Comparison of ENCODE assay signal across 23 cellular contexts in the genomic region with DNA sequence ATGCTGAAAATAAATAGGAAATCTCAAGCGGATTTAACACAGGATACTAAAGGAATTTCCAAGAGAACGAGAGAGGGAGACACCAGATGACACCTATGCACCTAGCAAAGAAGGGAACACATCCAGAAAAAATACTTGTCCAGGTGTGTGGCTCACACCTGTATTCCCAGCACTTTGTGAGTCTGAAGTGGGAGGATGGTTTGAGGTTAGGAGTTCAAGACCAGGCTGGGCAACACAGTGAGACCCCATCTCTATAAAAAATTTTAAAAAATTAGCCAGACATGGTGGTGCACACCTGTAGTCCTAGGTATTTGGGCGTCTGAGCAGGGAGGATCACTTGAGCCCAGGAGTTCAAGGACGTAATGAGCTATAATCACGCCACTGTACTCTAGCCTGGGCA. TPM values are rescaled to one million over a fixed set of nuclear protein-coding genes. Genes with fewer than 3 reads are reported as not detected.
A peak's percentile ranks its signal among the peaks of the same experiment; 100 is the strongest.
DNase-seq lines count a peak whose midpoint lies in the region; ATAC-seq, FAIRE-seq and TF ChIP-seq lines count a peak whose summit lies in the region.
"Had no signal": no experiment of that assay in that cellular context is flagged by ENCODE, and none has a peak within 500 bp of the region (broad histone marks: within the 10 kb centered on the region; RNA-seq: fewer than 3 reads in every experiment).

No MANE protein-coding gene starts in this region.

- CTCF ChIA-PET in HepG2 (lab: Yijun Ruan, JAX; ENCODE audit: low intra/inter-chr PET ratio, low total read pairs): no interaction called here
- CTCF ChIA-PET in WTC11 (lab: Charles Lee): no interaction called here

- H3K4me3 Mint-ChIP-seq in WTC11 (no peak overlapping the region), glutamatergic neuron (ENCODE audit: unreplicated experiment) (peak overlapping the region; percentile 60)
- H3K4me3 Mint-ChIP-seq: B cell; CD14-positive monocyte; CD4-positive, CD25-positive, alpha-beta regulatory T cell; CD8-positive, alpha-beta T cell had no signal

- TF ChIP-seq POLR2A in HepG2 (IDR thresholded peaks at IDR 0.05; ENCODE audit: insufficient read depth in 1 of 2, low read depth in 2 of 2, low read length in 2 of 2) (no peak), right lobe of liver (IDR thresholded peaks at IDR 0.05) (no peak)

- H3K27me3 ChIP-seq in HepG2 (ENCODE audit: control insufficient read depth in 1 of 2, insufficient read depth in 2 of 2, low read length in 2 of 2) (no peaks in the 10 kb centered on the region), right lobe of liver (no peaks in the 10 kb centered on the region), BE2C (peaks cover 10% of the 10 kb centered on the region)
- H3K27me3 ChIP-seq: BLaER1 had no signal

- H3K27ac Mint-ChIP-seq in WTC11: no peak overlapping the region
- peak overlapping the region; percentile 93 for H3K27ac Mint-ChIP-seq in glutamatergic neuron (ENCODE audit: unreplicated experiment)
- H3K27ac Mint-ChIP-seq: B cell; CD14-positive monocyte; CD4-positive, CD25-positive, alpha-beta regulatory T cell; CD8-positive, alpha-beta T cell had no signal

- no peak for DNase-seq in HepG2 (ENCODE audit: low spot score)
- DNase-seq in right lobe of liver: no peak
- no peak for DNase-seq in WTC11 (ENCODE audit: low spot score)
- no peak for DNase-seq in glutamatergic neuron
- no peak for DNase-seq in RKO (ENCODE audit: low spot score)
- no peak for DNase-seq in BE2C
- DNase-seq: AML-193; C1 segment of cervical spinal cord; Caco-2; Calu3; CD4-positive, CD25-positive, alpha-beta regulatory T cell; CD8-positive, alpha-beta T cell; DMS79 treated with DMSO at 0.1 percent for 48 hours; GF-D8 had no signal

- no peak for ATAC-seq in HepG2
- ATAC-seq in right lobe of liver: no peak
- ATAC-seq in WTC11: no peak
- ATAC-seq: A549; CD8-positive, alpha-beta T cell had no signal

- no peak overlapping the region for H3K4me2 ChIP-seq in HepG2 (ENCODE audit: low read depth, low read length)
- H3K4me2 ChIP-seq: A549, BLaER1 had no signal

- in situ Hi-C loops in HepG2 (cut with HindIII; ENCODE audit: extremely low pct_ligation_motif_present, low pct_unique_long_range_greater_than_20kb): no loop called here

- intact Hi-C loops in HepG2 (cut with micrococcal nuclease; ENCODE audit: unreplicated experiment): no loop called here
- intact Hi-C loops in right lobe of liver (cut with DNase I): no loop called here

- TF ChIP-seq CTCF in HepG2 (CRISPR knock-in tag; IDR thresholded peaks at IDR 0.05) (no peak), right lobe of liver (IDR thresholded peaks at IDR 0.05) (no peak), WTC11 (IDR thresholded peaks at IDR 0.05) (no peak), glutamatergic neuron (IDR thresholded peaks at IDR 0.05; ENCODE audit: partially characterized antibody, unreplicated experiment) (no peak), BE2C (IDR thresholded peaks at IDR 0.05; ENCODE audit: low read depth, low read length) (no peak)

- POLR2A ChIA-PET in HepG2 (lab: Yijun Ruan, JAX) (no interaction called here), WTC11 (lab: Charles Lee) (no interaction called here)

- no peak overlapping the region for H2AFZ ChIP-seq in HepG2 (ENCODE audit: low read length)

- H4K20me1 ChIP-seq in HepG2 (ENCODE audit: insufficient read depth, low read length): no peaks in the 10 kb centered on the region
- H4K20me1 ChIP-seq: BLaER1 had no signal

- H3K4me1 Mint-ChIP-seq in WTC11: peaks cover 18% of the 10 kb centered on the region
- H3K4me1 Mint-ChIP-seq in glutamatergic neuron (ENCODE audit: low read depth, unreplicated experiment): peaks cover 31% of the 10 kb centered on the region
- H3K4me1 Mint-ChIP-seq: B cell, CD14-positive monocyte had no signal

- no peak overlapping the region for H3K27ac ChIP-seq in HepG2 (ENCODE audit: extremely low read length, insufficient read depth, low read length)
- no peak overlapping the region for H3K27ac ChIP-seq in right lobe of liver
- H3K27ac ChIP-seq: 22Rv1, A549, BLaER1 had no signal

- no peaks in the 10 kb centered on the region for H3K9me3 ChIP-seq in HepG2 (ENCODE audit: low read length)
- no peaks in the 10 kb centered on the region for H3K9me3 ChIP-seq in right lobe of liver
- H3K9me3 ChIP-seq in BE2C: no peaks in the 10 kb centered on the region
- H3K9me3 ChIP-seq: A549, BLaER1, Caco-2 had no signal

- H3K4me1 ChIP-seq in HepG2 (ENCODE audit: insufficient read depth, low read length) (no peaks in the 10 kb centered on the region), right lobe of liver (no peaks in the 10 kb centered on the region), BE2C (no peaks in the 10 kb centered on the region)
- H3K4me1 ChIP-seq: A549, BLaER1 had no signal

- H3K9ac ChIP-seq in HepG2 (ENCODE audit: insufficient read depth, low read depth, low read length): no peak overlapping the region
- H3K9ac ChIP-seq: BLaER1 had no signal

- no TSS peak for BruUV-seq in HepG2 (replicated peaks; lab: Mats Ljungman, UMichigan)

- WGBS in HepG2 (ENCODE audit: low lambda C conversion rate): 92% methylated on average over 5 of the region's 5 CpGs
- 81% methylated on average over 5 of the region's 5 CpGs for WGBS in right lobe of liver (ENCODE audit: insufficient coverage, low coverage, low lambda C conversion rate, missing lambda C conversion rate)

- H3K9me3 Mint-ChIP-seq in WTC11: no peaks in the 10 kb centered on the region; the same call in 1 of the 2 replicates
- H3K9me3 Mint-ChIP-seq in glutamatergic neuron (ENCODE audit: unreplicated experiment): peaks cover 7% of the 10 kb centered on the region
- H3K9me3 Mint-ChIP-seq: CD8-positive, alpha-beta T cell had no signal

- no peak for TF ChIP-seq EP300 in HepG2 (IDR thresholded peaks at IDR 0.05; ENCODE audit: low read depth in 2 of 2, low read length in 2 of 2)
- TF ChIP-seq EP300 in HepG2 (CRISPR knock-in tag; IDR thresholded peaks at IDR 0.05; ENCODE audit: borderline replicate concordance): no peak

- no peak for FAIRE-seq in HepG2 (lab: Jason Lieb, UNC)
- FAIRE-seq: A549, D721Med, G401.6, GM12891, GM19239 had no signal

- H3K79me2 ChIP-seq in HepG2 (ENCODE audit: insufficient read depth, low read length): no peaks in the 10 kb centered on the region

- TF ChIP-seq RAD21 in HepG2 (CRISPR knock-in tag; IDR thresholded peaks at IDR 0.05): no peak

- H3K36me3 Mint-ChIP-seq in WTC11 (no peaks in the 10 kb centered on the region), glutamatergic neuron (ENCODE audit: unreplicated experiment) (peaks cover 5% of the 10 kb centered on the region)
- H3K36me3 Mint-ChIP-seq: CD14-positive monocyte; CD4-positive, CD25-positive, alpha-beta regulatory T cell; CD8-positive, alpha-beta T cell had no signal

- H3K27me3 Mint-ChIP-seq in WTC11 (ENCODE audit: low read depth) (no peaks in the 10 kb centered on the region; the same call in 1 of the 2 replicates), glutamatergic neuron (ENCODE audit: unreplicated experiment) (peaks cover 11% of the 10 kb centered on the region)

- H3K4me3 ChIP-seq in HepG2 (replicated peaks in 1 of 3; ENCODE audit: insufficient read depth in 1 of 3, low read depth in 2 of 3, low read length in 3 of 3): no peak overlapping the region
- no peak overlapping the region for H3K4me3 ChIP-seq in right lobe of liver
- no peak overlapping the region for H3K4me3 ChIP-seq in BE2C (ENCODE audit: low read depth, low read length)
- H3K4me3 ChIP-seq: A549, BLaER1 had no signal

- H3K36me3 ChIP-seq in HepG2 (replicated peaks in 1 of 2; ENCODE audit: control insufficient read depth in 1 of 2, insufficient read depth in 2 of 2, low read length in 2 of 2) (no peaks in the 10 kb centered on the region), right lobe of liver (no peaks in the 10 kb centered on the region), BE2C (no peaks in the 10 kb centered on the region)
- H3K36me3 ChIP-seq: BLaER1 had no signal

TF ChIP-seq in HepG2, 621 proteins besides CTCF, POLR2A, EP300 and RAD21 (continues in another document):
- TF ChIP-seq REL (CRISPR knock-in tag; conservative IDR thresholded peaks at IDR 0.05): no peak

TF ChIP-seq in WTC11, 78 proteins besides CTCF, POLR2A, EP300 and RAD21:
- TF ChIP-seq, protein P1, sequence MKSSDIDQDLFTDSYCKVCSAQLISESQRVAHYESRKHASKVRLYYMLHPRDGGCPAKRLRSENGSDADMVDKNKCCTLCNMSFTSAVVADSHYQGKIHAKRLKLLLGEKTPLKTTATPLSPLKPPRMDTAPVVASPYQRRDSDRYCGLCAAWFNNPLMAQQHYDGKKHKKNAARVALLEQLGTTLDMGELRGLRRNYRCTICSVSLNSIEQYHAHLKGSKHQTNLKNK (CRISPR knock-in tag; IDR thresholded peaks at IDR 0.05): no peak
- peak; percentile 27; the same call in 1 of the 2 replicates for TF ChIP-seq ZNF121 (CRISPR knock-in tag; IDR thresholded peaks at IDR 0.05)
TF ChIP-seq in WTC11: peak in this region for 1.

RNA-seq across cellular contexts. Expression of a gene that starts 11.2 kb away (rescaled TPM):
- total RNA-seq in HepG2 (2016; rRNA removed; fragmentation: Illumina TruSeq; extraction: Trizol) (199 and 286 TPM in 2 replicates), right lobe of liver (100 to 1,000 TPM in 3 of 6 experiments, 10 to 100 TPM in 3; 48.8 to 114 (median 89.8) TPM), WTC11 (2021) (122 to 153 TPM (median 125 TPM) in 3 replicates), glutamatergic neuron (ENCODE audit: unreplicated experiment) (142 TPM)
- 24.4 and 27.4 TPM in 2 replicates for total RNA-seq in HepG2 (2016; cell fraction: cytosol; rRNA removed; fragmentation: Illumina TruSeq; extraction: Trizol; ENCODE audit: low read depth)
- 185 and 316 TPM in 2 replicates for total RNA-seq in HepG2 (2016; cell fraction: insoluble cytoplasmic fraction; rRNA removed; fragmentation: Illumina TruSeq; extraction: Trizol)
- 84.0 and 101 TPM in 2 replicates for total RNA-seq in HepG2 (2016; cell fraction: membrane; rRNA removed; fragmentation: Illumina TruSeq; extraction: Trizol)
- 80.2 and 86.7 TPM in 2 replicates for total RNA-seq in HepG2 (2016; cell fraction: nucleus; rRNA removed; fragmentation: Illumina TruSeq; extraction: Trizol)
- 30.6 and 38.4 TPM in 2 replicates for polyA plus RNA-seq in HepG2 (2011; rRNA removed)
- polyA plus RNA-seq in HepG2 (2011; cell fraction: cytosol; rRNA removed): 13.6 and 23.2 TPM in 2 replicates
- polyA plus RNA-seq in HepG2 (2011; cell fraction: nucleus; rRNA removed): 7.4 and 12.5 TPM in 2 replicates
- 60.2 and 71.6 TPM in 2 replicates for polyA plus RNA-seq in HepG2 (2012)
- 19.1 TPM in 2 replicates for polyA plus RNA-seq in HepG2 (2016; cell fraction: cytosol; fragmentation: Illumina TruSeq; extraction: Trizol; ENCODE audit: low read depth)
- 177 and 188 TPM in 2 replicates for polyA plus RNA-seq in HepG2 (2016; cell fraction: insoluble cytoplasmic fraction; fragmentation: Illumina TruSeq; extraction: Trizol; ENCODE audit: low read depth)
- 37.6 and 44.7 TPM in 2 replicates for polyA plus RNA-seq in HepG2 (2016; cell fraction: membrane; fragmentation: Illumina TruSeq; extraction: Trizol; ENCODE audit: low read depth)
- polyA plus RNA-seq in HepG2 (2016; cell fraction: nucleus; fragmentation: Illumina TruSeq; extraction: Trizol; ENCODE audit: insufficient read depth, low read depth): 56.1 and 58.9 TPM in 2 replicates
- 14.8 and 29.3 TPM in 2 replicates for polyA minus RNA-seq in HepG2 (2011; rRNA and poly(A)+ RNA removed; ENCODE audit: low replicate concordance)
- 31.0 and 34.3 TPM in 2 replicates for polyA minus RNA-seq in HepG2 (2011; cell fraction: cytosol; rRNA and poly(A)+ RNA removed)
- polyA minus RNA-seq in HepG2 (2011; cell fraction: nucleus; rRNA and poly(A)+ RNA removed): 77.0 and 95.7 TPM in 2 replicates
- polyA plus RNA-seq in BE2C (2012; ENCODE audit: insufficient read depth, insufficient read length, low read depth): 78.0 TPM
